ENCODE assay signal across 18 cellular contexts in the genomic region with DNA sequence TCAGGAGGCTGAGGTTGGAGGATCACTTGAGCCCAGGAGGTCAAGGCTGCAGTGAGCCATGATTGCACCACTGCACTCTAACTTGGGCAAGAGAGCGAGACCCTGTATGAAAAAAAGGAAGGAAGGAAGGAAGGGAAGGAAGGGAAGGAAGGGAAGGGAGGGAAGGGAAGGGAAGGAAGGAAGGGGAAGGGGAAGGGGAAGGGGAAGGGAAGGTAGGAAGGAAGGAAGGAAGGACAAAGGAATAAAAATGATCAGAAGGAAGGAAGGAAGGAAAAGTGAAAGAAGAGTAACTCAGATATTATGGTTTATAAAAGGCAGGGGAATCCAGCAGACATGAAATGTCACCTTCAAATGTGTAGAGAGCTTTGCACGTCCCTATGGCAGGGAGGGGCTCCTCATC.
DNase-seq lines count a peak whose midpoint lies in the region; ATAC-seq lines count a peak whose summit lies in the region.
"Had no signal": no experiment of that assay in that cellular context is flagged by ENCODE, and none has a peak within 500 bp of the region (broad histone marks: within the 10 kb centered on the region; RNA-seq: fewer than 3 reads in every experiment).

No MANE protein-coding gene starts in this region.

- peaks cover 87% of the 10 kb centered on the region for H3K36me3 Mint-ChIP-seq in T-helper 2 cell treated with Interferon-gamma antibody and Interleukin-4, amounts not matched to agents 5 μg/mL and 100 μg/mL, for 36 hours (ENCODE audit: low read depth)
- H3K36me3 Mint-ChIP-seq in CD8-positive, alpha-beta memory T cell, result peaks cover 12 to 94% (median 27%) of the 10 kb centered on the region in 3 donors
- H3K36me3 Mint-ChIP-seq in activated T-helper 17 cell treated with anti-CD3 and anti-CD28 coated beads, Interleukin-2, amount 50 U/mL, for 72 hours (ENCODE audit: low read depth), result peaks cover 100% of the 10 kb centered on the region
- peaks cover 49% of the 10 kb centered on the region for H3K36me3 Mint-ChIP-seq in memory B cell

- peak overlapping the region; percentile 85 for H3K27ac Mint-ChIP-seq in T-helper 2 cell treated with Interferon-gamma antibody and Interleukin-4, amounts not matched to agents 5 μg/mL and 100 μg/mL, for 36 hours
- peak overlapping the region; percentile 27 to 94 (median 72) for H3K27ac Mint-ChIP-seq in CD8-positive, alpha-beta memory T cell
- peak overlapping the region; percentile 82 for H3K27ac Mint-ChIP-seq in activated T-helper 17 cell treated with anti-CD3 and anti-CD28 coated beads, Interleukin-2, amount 50 U/mL, for 72 hours
- peak overlapping the region; percentile 84 for H3K27ac Mint-ChIP-seq in memory B cell

- H3K27ac ChIP-seq in CD8-positive, alpha-beta memory T cell (ENCODE audit: low read depth, low read length), result no peak overlapping the region
- H3K27ac ChIP-seq: brain microvascular endothelial cell, coronary artery had no signal

- no peak overlapping the region for H3K4me3 ChIP-seq in CD8-positive, alpha-beta memory T cell (ENCODE audit: low read length)
- H3K4me3 ChIP-seq: coronary artery had no signal

- H3K9me3 ChIP-seq in CD8-positive, alpha-beta memory T cell (ENCODE audit: low read length), result no peaks in the 10 kb centered on the region

- CTCF ChIA-PET in CD8-positive, alpha-beta memory T cell (lab: Charles Lee), result interaction anchor here (3.7 kb wide), 1 partner anchor 12 kb away, joined by 17 read pairs; no protein-coding TSS in a partner anchor

- H3K9me3 Mint-ChIP-seq in T-helper 2 cell treated with Interferon-gamma antibody and Interleukin-4, amounts not matched to agents 5 μg/mL and 100 μg/mL, for 36 hours, result no peaks in the 10 kb centered on the region
- no peaks in the 10 kb centered on the region for H3K9me3 Mint-ChIP-seq in CD8-positive, alpha-beta memory T cell
- H3K9me3 Mint-ChIP-seq in activated T-helper 17 cell treated with anti-CD3 and anti-CD28 coated beads, Interleukin-2, amount 50 U/mL, for 72 hours, result no peaks in the 10 kb centered on the region
- H3K9me3 Mint-ChIP-seq in memory B cell, result no peaks in the 10 kb centered on the region

- no peak overlapping the region for H3K4me3 Mint-ChIP-seq in T-helper 2 cell treated with Interferon-gamma antibody and Interleukin-4, amounts not matched to agents 5 μg/mL and 100 μg/mL, for 36 hours
- no peak overlapping the region for H3K4me3 Mint-ChIP-seq in CD8-positive, alpha-beta memory T cell
- no peak overlapping the region for H3K4me3 Mint-ChIP-seq in activated T-helper 17 cell treated with anti-CD3 and anti-CD28 coated beads, Interleukin-2, amount 50 U/mL, for 72 hours
- peak overlapping the region; percentile 54 for H3K4me3 Mint-ChIP-seq in memory B cell

- no peaks in the 10 kb centered on the region for H3K27me3 ChIP-seq in CD8-positive, alpha-beta memory T cell (ENCODE audit: insufficient read depth, low read length, poor library complexity, severe bottlenecking)
- H3K27me3 ChIP-seq: brain microvascular endothelial cell had no signal

- POLR2A ChIA-PET in CD8-positive, alpha-beta memory T cell (lab: Charles Lee), result no interaction called here

- no peak for DNase-seq in T-helper 2 cell treated with Interferon-gamma antibody and Interleukin-4, amounts not matched to agents 5 μg/mL and 100 μg/mL, for 36 hours (ENCODE audit: low spot score)
- no peak for DNase-seq in T-helper 2 cell
- no peak for DNase-seq in CD8-positive, alpha-beta memory T cell
- DNase-seq in memory B cell (ENCODE audit: low spot score in 2 of 2), result no peak
- DNase-seq in nucleus accumbens (lab: John Stamatoyannopoulos, UW), result no peak
- DNase-seq: 8988T; activated CD8-positive, alpha-beta memory T cell treated with anti-CD3 and anti-CD28 coated beads, Interleukin-2, amount 50 U/mL, for 4 hours; brain microvascular endothelial cell; DMS 273 treated with DMSO at 0.1 percent for 48 hours; hippocampal formation; mammary epithelial cell; NCI-H146; NCI-H69; SIG-M5 had no signal

- H3K4me1 Mint-ChIP-seq in T-helper 2 cell treated with Interferon-gamma antibody and Interleukin-4, amounts not matched to agents 5 μg/mL and 100 μg/mL, for 36 hours (ENCODE audit: low read depth), result peaks cover 58% of the 10 kb centered on the region
- H3K4me1 Mint-ChIP-seq in CD8-positive, alpha-beta memory T cell, result peaks cover 23 to 43% (median 40%) of the 10 kb centered on the region in 3 donors
- H3K4me1 Mint-ChIP-seq in activated T-helper 17 cell treated with anti-CD3 and anti-CD28 coated beads, Interleukin-2, amount 50 U/mL, for 72 hours, result peaks cover 43% of the 10 kb centered on the region
- peaks cover 32% of the 10 kb centered on the region for H3K4me1 Mint-ChIP-seq in memory B cell

- H3K27me3 Mint-ChIP-seq in T-helper 2 cell treated with Interferon-gamma antibody and Interleukin-4, amounts not matched to agents 5 μg/mL and 100 μg/mL, for 36 hours (ENCODE audit: low read depth), result no peaks in the 10 kb centered on the region
- peaks cover 0 to 6% of the 10 kb centered on the region in 2 donors for H3K27me3 Mint-ChIP-seq in CD8-positive, alpha-beta memory T cell
- no peaks in the 10 kb centered on the region for H3K27me3 Mint-ChIP-seq in activated T-helper 17 cell treated with anti-CD3 and anti-CD28 coated beads, Interleukin-2, amount 50 U/mL, for 72 hours
- H3K27me3 Mint-ChIP-seq in memory B cell, result no peaks in the 10 kb centered on the region

- ATAC-seq in activated T-helper 17 cell treated with anti-CD3 and anti-CD28 coated beads, Interleukin-2, amount 50 U/mL, for 72 hours (replicated peaks), result no peak
- ATAC-seq in memory B cell (ENCODE audit: low read depth), result no peak
- no peak for ATAC-seq in HG03432 (IDR thresholded peaks at IDR 0.05; ENCODE audit: unreplicated experiment)
- ATAC-seq in GM21360 (IDR thresholded peaks at IDR 0.05; ENCODE audit: unreplicated experiment), result no peak

- H3K4me1 ChIP-seq in CD8-positive, alpha-beta memory T cell (ENCODE audit: insufficient read depth, low read length), result peaks cover 18% of the 10 kb centered on the region

- H3K36me3 ChIP-seq in CD8-positive, alpha-beta memory T cell (ENCODE audit: insufficient read depth, low read length), result peaks cover 38% of the 10 kb centered on the region
